ENCODE assay signal across 8 cellular contexts in the genomic region with DNA sequence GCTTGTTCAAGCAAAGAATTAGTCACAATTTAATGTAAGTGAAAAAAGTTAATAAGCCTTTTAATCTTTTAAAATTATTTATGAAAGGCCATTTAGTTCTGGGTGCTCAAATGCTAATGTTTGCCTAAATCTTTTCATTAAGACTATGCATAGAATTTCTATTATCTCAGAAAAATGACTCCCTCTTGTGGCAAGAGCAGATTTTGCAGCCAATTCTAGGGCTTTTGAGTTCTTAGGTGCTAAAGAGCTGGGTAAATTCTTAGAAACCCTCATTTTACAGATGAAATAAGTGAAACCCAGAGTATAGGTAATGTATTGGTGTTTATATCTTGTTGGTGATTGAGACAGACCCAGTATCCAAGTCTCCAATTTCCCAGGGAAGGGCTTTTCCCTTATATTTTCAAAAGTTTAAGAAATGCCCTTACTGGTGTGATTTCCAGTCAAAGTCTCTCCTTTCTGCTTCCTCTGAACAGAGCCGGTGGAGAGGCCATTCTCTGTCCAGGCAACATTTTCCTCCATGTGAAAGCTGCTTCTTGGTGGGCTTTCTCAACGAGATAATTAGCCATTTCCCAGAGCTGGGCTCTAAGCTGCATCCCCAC. TPM values are rescaled to one million over a fixed set of nuclear protein-coding genes. Genes with fewer than 3 reads are reported as not detected.
DNase-seq lines count a peak whose midpoint lies in the region; ATAC-seq and TF ChIP-seq lines count a peak whose summit lies in the region.

No MANE protein-coding gene starts in this region.

- intact Hi-C loops in cardiac septum (cut with DNase I) = loop anchor here (5.0 to 10.0 kb wide), 3 partner anchors 244 to 604 kb away; no protein-coding TSS in a partner anchor
- intact Hi-C loops in MCF 10A (cut with micrococcal nuclease) = loop anchor here (2.0 to 10.0 kb wide), 2 partner anchors 602 to 666 kb away; no protein-coding TSS in a partner anchor
- intact Hi-C loops in left colon (cut with DNase I, micrococcal nuclease) = loop anchor here in 1 of 2 donors (10.0 kb wide), 1 partner anchor 428 kb away; no protein-coding TSS in a partner anchor
- intact Hi-C loops in stomach (cut with DNase I; ENCODE audit: low total_unique reads) = no loop called here

- H3K27ac Mint-ChIP-seq in MCF 10A (ENCODE audit: low read depth, unreplicated experiment) = no peak overlapping the region

- H3K4me1 ChIP-seq in cardiac muscle cell (ENCODE audit: low read depth) (no peaks in the 10 kb centered on the region), Peyer's patch (peaks cover 0 to 6% (median 0%) of the 10 kb centered on the region in 4 donors), stomach (no peaks in the 10 kb centered on the region)

- no peak overlapping the region for H3K4me3 ChIP-seq in cardiac muscle cell
- H3K4me3 ChIP-seq in Peyer's patch = no peak overlapping the region
- no peak overlapping the region for H3K4me3 ChIP-seq in stomach

- POLR2A ChIA-PET in MCF 10A (lab: Yijun Ruan, JAX) = no interaction called here

- H3K4me3 Mint-ChIP-seq in MCF 10A (ENCODE audit: unreplicated experiment) = no peak overlapping the region

- H3K27ac ChIP-seq in cardiac muscle cell (no peak overlapping the region), Peyer's patch (no peak overlapping the region), stomach (no peak overlapping the region)

- H3K36me3 ChIP-seq in cardiac muscle cell (no peaks in the 10 kb centered on the region), Peyer's patch (no peaks in the 10 kb centered on the region), stomach (no peaks in the 10 kb centered on the region)

- no peaks in the 10 kb centered on the region for H3K27me3 ChIP-seq in cardiac muscle cell
- H3K27me3 ChIP-seq in Peyer's patch = no peaks in the 10 kb centered on the region
- peaks cover 0 to 8% (median 0%) of the 10 kb centered on the region in 3 donors for H3K27me3 ChIP-seq in stomach

- no peaks in the 10 kb centered on the region for H3K27me3 Mint-ChIP-seq in MCF 10A (ENCODE audit: insufficient read depth, unreplicated experiment)

- no TSS peak for BruUV-seq in MCF 10A (replicated peaks; lab: Mats Ljungman, UMichigan)

- TF ChIP-seq CTCF in cardiac muscle cell (IDR thresholded peaks at IDR 0.05; ENCODE audit: low read depth, low read length) (peak; percentile 72), Peyer's patch (IDR thresholded peaks at IDR 0.05) (peak in 5 of 6 experiments; percentile 35 to 80 (median 77)), MCF 10A (IDR thresholded peaks at IDR 0.05; ENCODE audit: unreplicated experiment) (peak; percentile 52), stomach (IDR thresholded peaks at IDR 0.05) (peak in 4 of 7 experiments; percentile 44 to 70 (median 64))

- no peaks in the 10 kb centered on the region for H3K4me1 Mint-ChIP-seq in MCF 10A (ENCODE audit: insufficient read depth, unreplicated experiment)

- H3K36me3 Mint-ChIP-seq in MCF 10A (ENCODE audit: insufficient read depth, unreplicated experiment) = no peaks in the 10 kb centered on the region

- peak; percentile 76 for ATAC-seq in HG03103 (IDR thresholded peaks at IDR 0.05; ENCODE audit: low read depth, unreplicated experiment)
- peak; percentile 37 for ATAC-seq in left colon
- ATAC-seq in GM21737 (IDR thresholded peaks at IDR 0.05; ENCODE audit: unreplicated experiment) = no peak

- no peak for TF ChIP-seq EP300 in stomach (IDR thresholded peaks at IDR 0.05)

- TF ChIP-seq POLR2A in Peyer's patch (IDR thresholded peaks at IDR 0.05) = no peak
- TF ChIP-seq POLR2A in stomach (IDR thresholded peaks at IDR 0.05) = no peak

- CTCF ChIA-PET in MCF 10A (lab: Yijun Ruan, JAX) = interaction anchor here (0.5 to 3.6 kb wide), 30 partner anchors 9 to 1527 kb away, joined by 3 to 29 read pairs (median 4); no protein-coding TSS in a partner anchor

- 31 to 51% (median 40%) methylated on average over 2 of the region's 2 CpGs for WGBS in stomach, 5 donors

- peaks cover 15% of the 10 kb centered on the region for H3K9me3 Mint-ChIP-seq in MCF 10A (ENCODE audit: unreplicated experiment)

- DNase-seq in cardiac muscle cell (ENCODE audit: low read depth in 1 of 2, low spot score in 1 of 2) (peak; percentile 66 to 67), cardiac septum (ENCODE audit: low spot score) (no peak), Peyer's patch (peak in 2 of 3 donors; percentile 22 to 59), MCF 10A (ENCODE audit: unreplicated experiment) (peak; percentile 61), left colon (peak in 1 of 2 donors; percentile 41), stomach (peak; percentile 29)

- no peaks in the 10 kb centered on the region for H3K9me3 ChIP-seq in cardiac muscle cell (ENCODE audit: low read depth)
- H3K9me3 ChIP-seq in Peyer's patch = no peaks in the 10 kb centered on the region
- no peaks in the 10 kb centered on the region for H3K9me3 ChIP-seq in stomach

RNA-seq across cellular contexts. Expression of gene PCSK5, which starts 24.1 kb away (rescaled TPM):
- 4.9 and 9.6 TPM in 2 replicates for total RNA-seq in cardiac muscle cell
- 3.7 and 6.8 TPM in 2 replicates for polyA plus RNA-seq in cardiac muscle cell
- total RNA-seq in cardiac septum = 6.2 TPM
- total RNA-seq in Peyer's patch = 100 to 1,000 TPM in 3 of 4 donors, 10 to 100 TPM in 1; 77.6 to 488 (median 411) TPM
- total RNA-seq in MCF 10A (2022) = 0.20 TPM in 1 of 2 replicates, not detected in the other
- total RNA-seq in left colon = 10 to 100 TPM; 56.5 to 79.8 TPM
- 10 to 100 TPM in 3 of 5 donors, 1 to 10 TPM in 2; 1.8 to 86.3 (median 14.7) TPM for total RNA-seq in stomach
- polyA plus RNA-seq in stomach = 1 to 10 TPM in 1 of 3 donors, under 1 TPM in 2; 0.37 to 1.0 (median 0.61) TPM
